In the genomic region with DNA sequence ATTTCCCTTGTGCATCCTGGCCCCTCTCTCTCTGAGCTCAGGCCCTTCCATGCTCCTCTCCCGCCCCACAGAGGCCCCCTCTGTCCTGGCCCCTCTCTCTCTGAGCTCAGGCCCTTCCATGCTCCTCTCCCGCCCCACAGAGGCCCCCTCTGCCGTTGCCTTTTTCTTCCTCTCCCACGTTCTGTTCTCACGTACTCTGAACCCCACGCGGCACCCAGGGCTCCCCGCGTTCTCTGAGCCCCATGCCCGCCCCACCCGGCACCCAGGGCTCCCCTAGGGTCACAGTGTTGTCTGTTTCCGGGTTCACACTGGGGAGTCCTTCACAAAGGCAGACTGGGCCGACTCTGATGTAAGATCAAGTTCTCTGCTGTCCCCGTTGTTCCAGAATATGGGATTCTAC, we compare ENCODE assay signal across 22 cellular contexts.
"Had no signal": no experiment of that assay in that cellular context is flagged by ENCODE, and none has a peak within 500 bp of the region (broad histone marks: within the 10 kb centered on the region; RNA-seq: fewer than 3 reads in every experiment).

No MANE protein-coding gene starts in this region.

- H3K27ac Mint-ChIP-seq: activated CD4-positive, alpha-beta T cell treated with anti-CD3 and anti-CD28 coated beads for 36 hours; activated naive CD8-positive, alpha-beta T cell treated with anti-CD3 and anti-CD28 coated beads, Interleukin-2, amount 10 ng/mL, durations not matched to agents 7 days and 5 days; mesothelial cell of epicardium; nephron progenitor cell had no signal

- H3K9me3 Mint-ChIP-seq: activated naive CD8-positive, alpha-beta T cell treated with anti-CD3 and anti-CD28 coated beads, Interleukin-2, amount 10 ng/mL, durations not matched to agents 7 days and 5 days; mesothelial cell of epicardium; nephron progenitor cell had no signal

- H3K4me1 ChIP-seq: foreskin keratinocyte, prostate gland, right atrium auricular region, stomach had no signal

- H3K9me3 ChIP-seq: prostate gland, right atrium auricular region, stomach, thoracic aorta had no signal

- DNase-seq: activated CD4-positive, alpha-beta T cell treated with anti-CD3 and anti-CD28 coated beads for 36 hours; activated CD4-positive, alpha-beta T cell treated with anti-CD3 and anti-CD28 coated beads, Interleukin-2, amount 50 U/mL, for 48 hours; activated naive CD8-positive, alpha-beta T cell treated with anti-CD3 and anti-CD28 coated beads, Interleukin-2, amount 10 ng/mL, durations not matched to agents 7 days and 5 days; amygdala; foreskin keratinocyte; glutamatergic neuron; hypothalamus; left colon; nephron progenitor cell; stimulated activated CD4-positive, alpha-beta T cell treated with anti-CD3 and anti-CD28 coated beads, Interleukin-15, amount 100 ng/mL, for 24 hours; stimulated activated CD4-positive, alpha-beta T cell treated with anti-CD3 and anti-CD28 coated beads, Interleukin-2, amount 100 ng/mL, for 48 hours; stomach; SW 1271; T-helper 2 cell had no signal

- ATAC-seq: activated CD4-positive, alpha-beta T cell treated with anti-CD3 and anti-CD28 coated beads for 36 hours; foreskin keratinocyte; left colon had no signal

- H3K36me3 ChIP-seq: cardiac muscle cell, prostate gland, right atrium auricular region, stomach, thoracic aorta, WERI-Rb-1 had no signal

- H3K27me3 ChIP-seq: foreskin keratinocyte, right atrium auricular region had no signal

- H3K27ac ChIP-seq: cardiac muscle cell, dorsolateral prefrontal cortex, foreskin keratinocyte, prostate gland, right atrium auricular region, stomach, thoracic aorta, WERI-Rb-1 had no signal

- H3K4me3 ChIP-seq: cardiac muscle cell, dorsolateral prefrontal cortex, lung, prostate gland, right atrium auricular region, stomach, thoracic aorta had no signal

- H3K4me3 Mint-ChIP-seq: activated CD4-positive, alpha-beta T cell treated with anti-CD3 and anti-CD28 coated beads for 36 hours; activated naive CD8-positive, alpha-beta T cell treated with anti-CD3 and anti-CD28 coated beads, Interleukin-2, amount 10 ng/mL, durations not matched to agents 7 days and 5 days; mesothelial cell of epicardium; nephron progenitor cell had no signal
